8 cellular contexts compared by ENCODE assay signal in the genomic region with DNA sequence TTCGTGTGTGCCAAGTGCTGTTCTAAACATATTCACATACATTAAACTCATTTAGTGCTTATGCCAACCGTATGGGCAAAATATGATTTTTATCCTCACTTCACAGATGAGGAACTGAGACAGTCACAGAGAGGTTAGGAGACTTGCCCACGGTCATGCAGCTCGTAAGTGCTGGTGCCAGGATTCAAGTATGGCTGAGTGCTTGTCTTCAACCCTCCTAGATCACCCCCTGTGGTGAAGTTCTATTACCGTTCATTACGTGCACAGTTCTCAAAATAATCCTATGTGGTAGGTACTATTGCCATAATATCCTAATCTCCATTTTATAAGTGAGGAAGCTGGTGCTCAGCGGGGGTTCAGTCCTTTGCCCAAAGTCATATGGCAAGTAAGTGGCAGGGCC. TPM values are rescaled to one million over a fixed set of nuclear protein-coding genes. Genes with fewer than 3 reads are reported as not detected.
DNase-seq lines count a peak whose midpoint lies in the region; ATAC-seq, FAIRE-seq and TF ChIP-seq lines count a peak whose summit lies in the region.

No MANE protein-coding gene starts in this region.

- H3K9me3 ChIP-seq in A549: no peaks in the 10 kb centered on the region
- no peaks in the 10 kb centered on the region for H3K9me3 ChIP-seq in lower lobe of right lung

- no peaks in the 10 kb centered on the region for H3K27me3 Mint-ChIP-seq in activated naive CD8-positive, alpha-beta T cell

- peaks cover 47% of the 10 kb centered on the region for H3K4me1 Mint-ChIP-seq in activated naive CD8-positive, alpha-beta T cell (ENCODE audit: low read depth)

- peaks cover 8% of the 10 kb centered on the region for H3K36me3 Mint-ChIP-seq in activated naive CD8-positive, alpha-beta T cell

- no peaks in the 10 kb centered on the region for H3K9me3 Mint-ChIP-seq in activated naive CD8-positive, alpha-beta T cell (ENCODE audit: low read depth)

- CTCF ChIA-PET in A549 (lab: Yijun Ruan, JAX): interaction anchor here (1.2 to 2.0 kb wide), 3 partner anchors 10 to 25 kb away, joined by 5 to 8 read pairs (median 7); no protein-coding TSS in a partner anchor

- TF ChIP-seq CTCF in A549 (IDR thresholded peaks at IDR 0.05) (no peak), lower lobe of right lung (IDR thresholded peaks at IDR 0.05) (no peak), GM13977 (IDR thresholded peaks at IDR 0.05; ENCODE audit: extremely low read depth, insufficient read depth, missing control alignments) (no peak)

- no peak for DNase-seq in A549 (ENCODE audit: low read depth in 1 of 2, low spot score in 1 of 2)
- no peak for DNase-seq in GM19239 (ENCODE audit: insufficient read length, low spot score)
- DNase-seq in lower lobe of right lung: peak; percentile 4
- DNase-seq in GM13977 (ENCODE audit: low spot score): no peak
- no peak for DNase-seq in left lobe of liver (ENCODE audit: low spot score)

- peak overlapping the region in 1 of 2 experiments; percentile 98; a peak in 4 of 6 replicates for H3K27ac ChIP-seq in A549
- H3K27ac ChIP-seq in lower lobe of right lung: peak overlapping the region; percentile 84

- TF ChIP-seq RAD21 in A549 (conservative IDR thresholded peaks at IDR 0.05 in 1 of 2, IDR thresholded peaks at IDR 0.05 in 1 of 2): no peak

- no peak for FAIRE-seq in A549 (lab: Jason Lieb, UNC)
- peak; percentile 67 for FAIRE-seq in GM19239 (lab: Jason Lieb, UNC)

- in situ Hi-C loops in GM13977 (cut with MboI; ENCODE audit: low pct_unique_long_range_greater_than_20kb, low sequenced_read_pairs, unreplicated experiment): no loop called here

- intact Hi-C loops in lower lobe of right lung (cut with DNase I): no loop called here

- ATAC-seq in A549 (no peak), lower lobe of right lung (no peak), GM21515 (IDR thresholded peaks at IDR 0.05; ENCODE audit: unreplicated experiment) (no peak), left lobe of liver (no peak), GM21786 (IDR thresholded peaks at IDR 0.05; ENCODE audit: unreplicated experiment) (no peak)

- H3K4me1 ChIP-seq in A549 (peaks cover 12% of the 10 kb centered on the region; the same call in 2 of the 3 replicates), lower lobe of right lung (peaks cover 33% of the 10 kb centered on the region)

- H3K27me3 ChIP-seq in lower lobe of right lung (ENCODE audit: low read depth): no peaks in the 10 kb centered on the region

- H3K27ac Mint-ChIP-seq in activated naive CD8-positive, alpha-beta T cell: peak overlapping the region; percentile 89

- WGBS in A549 (ENCODE audit: missing lambda C conversion rate): 72% methylated on average over 7 of the region's 7 CpGs

- TF ChIP-seq EP300 in A549 (IDR thresholded peaks at IDR 0.05): no peak

- POLR2A ChIA-PET in A549 (lab: Yijun Ruan, JAX): no interaction called here

- H3K4me3 ChIP-seq in A549 (peak overlapping the region; percentile 100), lower lobe of right lung (peak overlapping the region; percentile 99)

- TF ChIP-seq POLR2A in A549 (IDR thresholded peaks at IDR 0.05; ENCODE audit: low read length): no peak

- H3K4me3 Mint-ChIP-seq in activated naive CD8-positive, alpha-beta T cell: peak overlapping the region; percentile 98

- H3K4me2 ChIP-seq in A549: peak overlapping the region; percentile 97

- peaks cover 48% of the 10 kb centered on the region for H3K36me3 ChIP-seq in lower lobe of right lung

TF ChIP-seq in A549, 52 proteins besides CTCF, POLR2A, EP300 and RAD21 (continues in another document):
- TF ChIP-seq NFE2L2 (conservative IDR thresholded peaks at IDR 0.05; ENCODE audit: low read length) (no peak), BHLHE40 (IDR thresholded peaks at IDR 0.05; ENCODE audit: low read depth, low read length) (no peak), ZC3H11A (IDR thresholded peaks at IDR 0.05) (no peak), CBX2 (IDR thresholded peaks at IDR 0.05; ENCODE audit: borderline replicate concordance, low read depth) (no peak), EHF (CRISPR knock-in tag; IDR thresholded peaks at IDR 0.05) (no peak), ESRRA (IDR thresholded peaks at IDR 0.05; ENCODE audit: borderline replicate concordance, low read length) (no peak), BCL3 (IDR thresholded peaks at IDR 0.05) (no peak), ELK1 (IDR thresholded peaks at IDR 0.05; ENCODE audit: low read depth, low read length) (no peak), POLR2AphosphoS2 (conservative IDR thresholded peaks at IDR 0.05; ENCODE audit: low read length) (no peak), KDM5A (IDR thresholded peaks at IDR 0.05) (no peak), SMC3 (IDR thresholded peaks at IDR 0.05) (no peak), HDAC2 (IDR thresholded peaks at IDR 0.05) (no peak), FOXS1 (CRISPR knock-in tag; IDR thresholded peaks at IDR 0.05) (no peak), FOSL2 (IDR thresholded peaks at IDR 0.05) (no peak), FOSL2 (CRISPR knock-in tag; IDR thresholded peaks at IDR 0.05) (no peak)
- TF ChIP-seq, protein P1, sequence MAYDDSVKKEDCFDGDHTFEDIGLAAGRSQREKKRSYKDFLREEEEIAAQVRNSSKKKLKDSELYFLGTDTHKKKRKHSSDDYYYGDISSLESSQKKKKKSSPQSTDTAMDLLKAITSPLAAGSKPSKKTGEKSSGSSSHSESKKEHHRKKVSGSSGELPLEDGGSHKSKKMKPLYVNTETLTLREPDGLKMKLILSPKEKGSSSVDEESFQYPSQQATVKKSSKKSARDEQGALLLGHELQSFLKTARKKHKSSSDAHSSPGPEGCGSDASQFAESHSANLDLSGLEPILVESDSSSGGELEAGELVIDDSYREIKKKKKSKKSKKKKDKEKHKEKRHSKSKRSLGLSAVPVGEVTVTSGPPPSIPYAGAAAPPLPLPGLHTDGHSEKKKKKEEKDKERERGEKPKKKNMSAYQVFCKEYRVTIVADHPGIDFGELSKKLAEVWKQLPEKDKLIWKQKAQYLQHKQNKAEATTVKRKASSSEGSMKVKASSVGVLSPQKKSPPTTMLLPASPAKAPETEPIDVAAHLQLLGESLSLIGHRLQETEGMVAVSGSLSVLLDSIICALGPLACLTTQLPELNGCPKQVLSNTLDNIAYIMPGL (CRISPR knock-in tag; IDR thresholded peaks at IDR 0.05; ENCODE audit: borderline replicate concordance): no peak

RNA-seq across cellular contexts. Expression of gene MIEF1, which starts 1.5 kb away (rescaled TPM):
- polyA plus RNA-seq in A549 (2011; rRNA removed) (19.8 and 20.5 TPM in 2 replicates), A549 (2017; fragmentation: RNase III; extraction: RNeasy Plus Mini Kit Qiagen cat#74134 plus additional on column Dnase treatment) (18.8 to 19.9 TPM (median 19.3 TPM) in 3 replicates)
- 13.3 and 16.3 TPM in 2 replicates for polyA plus RNA-seq in A549 (2012; cell fraction: cytosol; rRNA removed)
- polyA plus RNA-seq in A549 (2012; cell fraction: nucleus; rRNA removed): 14.2 and 14.7 TPM in 2 replicates
- 26.4 TPM in 2 replicates for polyA minus RNA-seq in A549 (2011; rRNA and poly(A)+ RNA removed)
- total RNA-seq in lower lobe of right lung (27.7 TPM), left lobe of liver (26.1 TPM)

RNA-seq across cellular contexts. Expression of gene ATF4, which starts 16.8 kb away (rescaled TPM):
- polyA plus RNA-seq in A549 (2011; rRNA removed): 557 and 593 TPM in 2 replicates
- polyA plus RNA-seq in A549 (2012; cell fraction: cytosol; rRNA removed): 431 and 472 TPM in 2 replicates
- polyA plus RNA-seq in A549 (2012; cell fraction: nucleus; rRNA removed): 207 and 345 TPM in 2 replicates
- polyA plus RNA-seq in A549 (2017; fragmentation: RNase III; extraction: RNeasy Plus Mini Kit Qiagen cat#74134 plus additional on column Dnase treatment): 242 to 249 TPM (median 242 TPM) in 3 replicates
- 170 and 220 TPM in 2 replicates for polyA minus RNA-seq in A549 (2011; rRNA and poly(A)+ RNA removed)
- total RNA-seq in lower lobe of right lung: 327 TPM
- 134 TPM for total RNA-seq in left lobe of liver

RNA-seq across cellular contexts. Expression of gene RPS19BP1, which starts 29.0 kb away (rescaled TPM):
- polyA plus RNA-seq in A549 (2011; rRNA removed): 47.9 and 51.1 TPM in 2 replicates
- 148 and 162 TPM in 2 replicates for polyA plus RNA-seq in A549 (2012; cell fraction: cytosol; rRNA removed)
- 77.0 and 84.9 TPM in 2 replicates for polyA plus RNA-seq in A549 (2012; cell fraction: nucleus; rRNA removed)
- polyA plus RNA-seq in A549 (2017; fragmentation: RNase III; extraction: RNeasy Plus Mini Kit Qiagen cat#74134 plus additional on column Dnase treatment): 71.8 to 74.0 TPM (median 72.0 TPM) in 3 replicates
- 8.1 and 8.3 TPM in 2 replicates for polyA minus RNA-seq in A549 (2011; rRNA and poly(A)+ RNA removed)
- total RNA-seq in lower lobe of right lung: 67.9 TPM
- 50.1 TPM for total RNA-seq in left lobe of liver

RNA-seq across cellular contexts. Expression of gene MGAT3, which starts 46.8 kb away (rescaled TPM):
- polyA plus RNA-seq in A549 (2011; rRNA removed) (0.62 and 0.65 TPM in 2 replicates), A549 (2017; fragmentation: RNase III; extraction: RNeasy Plus Mini Kit Qiagen cat#74134 plus additional on column Dnase treatment) (0.64 to 0.84 TPM (median 0.70 TPM) in 3 replicates)
- 0.63 and 1.1 TPM in 2 replicates for polyA plus RNA-seq in A549 (2012; cell fraction: cytosol; rRNA removed)
- 0.95 and 0.98 TPM in 2 replicates for polyA plus RNA-seq in A549 (2012; cell fraction: nucleus; rRNA removed)
- 0.58 and 0.70 TPM in 2 replicates for polyA minus RNA-seq in A549 (2011; rRNA and poly(A)+ RNA removed)
- total RNA-seq in lower lobe of right lung (41.5 TPM), left lobe of liver (0.13 TPM)
